10 cellular contexts compared by ENCODE assay signal in the genomic region with DNA sequence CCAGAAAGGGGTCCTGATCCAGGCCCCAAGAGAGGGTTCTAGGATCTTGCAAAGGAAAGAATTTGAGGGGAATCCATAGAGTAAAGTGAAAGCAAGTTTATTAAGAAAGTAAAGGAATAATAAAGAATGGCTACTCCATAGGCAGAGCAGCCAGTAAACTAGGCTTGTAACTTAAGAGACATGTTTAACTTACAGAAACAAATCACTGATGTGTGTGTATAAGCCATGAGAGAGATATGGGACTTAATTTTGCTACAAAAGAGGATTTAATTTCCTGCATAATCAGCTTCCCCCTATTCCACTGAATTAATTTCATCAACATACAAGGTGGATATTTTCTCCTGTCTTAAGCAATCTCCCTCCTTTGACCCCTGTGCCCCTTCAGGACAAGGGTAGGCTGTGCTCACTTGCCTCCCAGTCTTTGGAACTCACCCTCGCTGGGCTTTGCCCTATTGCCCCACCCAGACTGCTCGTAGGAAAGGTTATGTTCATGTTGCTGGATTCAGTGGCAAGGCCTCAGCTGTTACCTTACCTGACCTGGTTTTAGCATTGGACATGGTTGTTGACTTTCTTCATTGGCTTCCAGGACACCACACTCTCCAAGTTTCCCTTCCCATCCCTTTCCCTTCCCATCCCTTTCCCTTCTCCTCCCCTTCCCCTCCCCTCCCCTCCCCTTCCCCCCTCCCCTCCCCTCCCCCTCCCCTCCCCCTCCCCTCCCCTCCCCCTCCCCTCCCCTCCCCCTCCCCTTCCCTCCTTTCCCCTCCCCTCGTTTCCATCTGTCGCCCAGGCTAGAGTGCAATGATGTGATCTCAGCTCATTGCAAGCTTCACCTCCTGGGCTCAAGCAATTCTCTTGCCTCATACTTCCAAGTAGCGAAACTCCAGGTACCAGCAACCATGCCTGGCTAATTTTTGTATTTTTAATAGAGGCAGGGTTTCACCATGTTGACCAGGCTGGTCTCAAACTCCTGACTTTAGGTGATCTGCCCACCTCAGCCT. TPM values are rescaled to one million over a fixed set of nuclear protein-coding genes. Genes with fewer than 3 reads are reported as not detected.
DNase-seq lines count a peak whose midpoint lies in the region; ATAC-seq, FAIRE-seq and TF ChIP-seq lines count a peak whose summit lies in the region.
"Had no signal": no experiment of that assay in that cellular context is flagged by ENCODE, and none has a peak within 500 bp of the region (broad histone marks: within the 10 kb centered on the region; RNA-seq: fewer than 3 reads in every experiment).

No MANE protein-coding gene starts in this region.

- CTCF ChIA-PET in activated CD4-positive, alpha-beta memory T cell treated with anti-CD3 and anti-CD28 coated beads for 36 hours (lab: Charles Lee): no interaction called here
- CTCF ChIA-PET in activated CD4-positive, alpha-beta memory T cell treated with anti-CD3 and anti-CD28 coated beads, Interleukin-2, amount 10 ng/mL, durations not matched to agents 7 days and 5 days (lab: Charles Lee): no interaction called here

- intact Hi-C loops in activated CD4-positive, alpha-beta memory T cell treated with anti-CD3 and anti-CD28 coated beads for 36 hours (cut with micrococcal nuclease): no loop called here

- H3K4me1 ChIP-seq in adipocyte (ENCODE audit: control insufficient read depth, insufficient read depth, low read length): peaks cover 18% of the 10 kb centered on the region
- H3K4me1 ChIP-seq in small intestine (ENCODE audit: control insufficient read depth in 2 of 2, insufficient read depth in 1 of 2, low read depth in 1 of 2, low read length in 1 of 2): peaks cover 0 to 2% of the 10 kb centered on the region in 2 donors

- no peak for TF ChIP-seq CTCF in NB4 (IDR thresholded peaks at IDR 0.05; ENCODE audit: low read depth, low read length)

- peak overlapping the region; percentile 8 for H3K27ac Mint-ChIP-seq in activated CD4-positive, alpha-beta memory T cell treated with anti-CD3 and anti-CD28 coated beads for 36 hours
- H3K27ac Mint-ChIP-seq in activated CD4-positive, alpha-beta memory T cell treated with anti-CD3 and anti-CD28 coated beads, Interleukin-2, amount 10 ng/mL, durations not matched to agents 7 days and 5 days: no peak overlapping the region

- POLR2A ChIA-PET in activated CD4-positive, alpha-beta memory T cell treated with anti-CD3 and anti-CD28 coated beads for 36 hours (lab: Charles Lee): no interaction called here
- POLR2A ChIA-PET in activated CD4-positive, alpha-beta memory T cell treated with anti-CD3 and anti-CD28 coated beads, Interleukin-2, amount 10 ng/mL, durations not matched to agents 7 days and 5 days (lab: Charles Lee): no interaction called here

- DNase-seq in activated CD4-positive, alpha-beta memory T cell treated with anti-CD3 and anti-CD28 coated beads for 36 hours: no peak
- no peak for DNase-seq in activated CD4-positive, alpha-beta memory T cell treated with anti-CD3 and anti-CD28 coated beads, Interleukin-2, amount 10 ng/mL, durations not matched to agents 7 days and 5 days
- peak; percentile 28 for DNase-seq in NB4 (ENCODE audit: low read depth)
- DNase-seq in adipocyte (ENCODE audit: low read depth): peak; percentile 16
- peak; percentile 92 for DNase-seq in small intestine
- DNase-seq in AML-193 (lab: John Stamatoyannopoulos, UW): no peak
- DNase-seq in stimulated activated CD4-positive, alpha-beta T cell treated with anti-CD3 and anti-CD28 coated beads, Interleukin-1b, Interleukin-23, amount 100 ng/mL, for 48 hours: no peak
- DNase-seq: esophagus squamous epithelium had no signal

- no peaks in the 10 kb centered on the region for H3K27me3 Mint-ChIP-seq in activated CD4-positive, alpha-beta memory T cell treated with anti-CD3 and anti-CD28 coated beads for 36 hours
- no peaks in the 10 kb centered on the region for H3K27me3 Mint-ChIP-seq in activated CD4-positive, alpha-beta memory T cell treated with anti-CD3 and anti-CD28 coated beads, Interleukin-2, amount 10 ng/mL, durations not matched to agents 7 days and 5 days

- peaks cover 5% of the 10 kb centered on the region for H3K36me3 Mint-ChIP-seq in activated CD4-positive, alpha-beta memory T cell treated with anti-CD3 and anti-CD28 coated beads for 36 hours
- peaks cover 10% of the 10 kb centered on the region for H3K36me3 Mint-ChIP-seq in activated CD4-positive, alpha-beta memory T cell treated with anti-CD3 and anti-CD28 coated beads, Interleukin-2, amount 10 ng/mL, durations not matched to agents 7 days and 5 days (ENCODE audit: low read depth)

- H3K4me1 Mint-ChIP-seq in activated CD4-positive, alpha-beta memory T cell treated with anti-CD3 and anti-CD28 coated beads for 36 hours (ENCODE audit: low read depth): peaks cover 2% of the 10 kb centered on the region
- peaks cover 2% of the 10 kb centered on the region for H3K4me1 Mint-ChIP-seq in activated CD4-positive, alpha-beta memory T cell treated with anti-CD3 and anti-CD28 coated beads, Interleukin-2, amount 10 ng/mL, durations not matched to agents 7 days and 5 days

- H3K9me3 Mint-ChIP-seq in activated CD4-positive, alpha-beta memory T cell treated with anti-CD3 and anti-CD28 coated beads for 36 hours: no peaks in the 10 kb centered on the region
- H3K9me3 Mint-ChIP-seq in activated CD4-positive, alpha-beta memory T cell treated with anti-CD3 and anti-CD28 coated beads, Interleukin-2, amount 10 ng/mL, durations not matched to agents 7 days and 5 days: no peaks in the 10 kb centered on the region

- no peak overlapping the region for H3K27ac ChIP-seq in small intestine (ENCODE audit: low read depth in 1 of 2, low read length in 1 of 2)
- H3K27ac ChIP-seq: esophagus squamous epithelium had no signal

- no peak for FAIRE-seq in small intestine (lab: Jason Lieb, UNC)
- FAIRE-seq: GM18507 had no signal

- no peaks in the 10 kb centered on the region for H3K27me3 ChIP-seq in adipocyte (replicated peaks; ENCODE audit: control insufficient read depth, insufficient read depth, low read length)
- H3K27me3 ChIP-seq in small intestine (ENCODE audit: control insufficient read depth in 2 of 2, insufficient read depth in 2 of 2, low read length in 2 of 2): no peaks in the 10 kb centered on the region
- H3K27me3 ChIP-seq: esophagus squamous epithelium had no signal

- H3K9me3 ChIP-seq in adipocyte (ENCODE audit: control insufficient read depth, low read length): no peaks in the 10 kb centered on the region
- no peaks in the 10 kb centered on the region for H3K9me3 ChIP-seq in small intestine (ENCODE audit: control insufficient read depth, low read depth)
- H3K9me3 ChIP-seq: esophagus squamous epithelium had no signal

- H3K4me3 ChIP-seq in NB4 (ENCODE audit: low read depth, low read length) (no peak overlapping the region), adipocyte (ENCODE audit: low read length) (no peak overlapping the region), small intestine (ENCODE audit: low read depth in 1 of 2, low read length in 2 of 2) (no peak overlapping the region)
- H3K4me3 ChIP-seq: esophagus squamous epithelium had no signal

- H3K4me3 Mint-ChIP-seq in activated CD4-positive, alpha-beta memory T cell treated with anti-CD3 and anti-CD28 coated beads for 36 hours: no peak overlapping the region
- no peak overlapping the region for H3K4me3 Mint-ChIP-seq in activated CD4-positive, alpha-beta memory T cell treated with anti-CD3 and anti-CD28 coated beads, Interleukin-2, amount 10 ng/mL, durations not matched to agents 7 days and 5 days

- no peak for TF ChIP-seq POLR2A in NB4 (IDR thresholded peaks at IDR 0.05; ENCODE audit: extremely low read depth, insufficient read length)

- ATAC-seq in GM18502 (IDR thresholded peaks at IDR 0.05; ENCODE audit: poor library complexity, unreplicated experiment): no peak

- WGBS in small intestine, 3 donors: 40 to 83% (median 43%) methylated on average over 3 to 4 of the region's 5 CpGs

- peaks cover 7% of the 10 kb centered on the region for H3K36me3 ChIP-seq in adipocyte (ENCODE audit: control insufficient read depth, insufficient read depth, low read length, severe bottlenecking)
- H3K36me3 ChIP-seq in small intestine (ENCODE audit: control insufficient read depth in 2 of 2, insufficient read depth in 2 of 2, low read length in 2 of 2): no peaks in the 10 kb centered on the region
- H3K36me3 ChIP-seq: esophagus squamous epithelium had no signal

- H3K9ac ChIP-seq in adipocyte (ENCODE audit: low read length): no peak overlapping the region

RNA-seq across cellular contexts. Expression of gene TBCE, which starts 44.6 kb away (rescaled TPM):
- 10 to 100 TPM; 22.7 to 26.3 TPM for total RNA-seq in activated CD4-positive, alpha-beta memory T cell treated with anti-CD3 and anti-CD28 coated beads for 36 hours
- total RNA-seq in activated CD4-positive, alpha-beta memory T cell treated with anti-CD3 and anti-CD28 coated beads, Interleukin-2, amount 10 ng/mL, durations not matched to agents 7 days and 5 days: 10 to 100 TPM; 22.3 to 25.0 TPM
- 10 to 100 TPM; 14.7 to 40.9 (median 19.7) TPM for polyA plus RNA-seq in small intestine

Comparison
In these comparisons a context has a peak if more than half of its experiments do, and no peak if none do; other contexts are left out.
1. DNase-seq: peak in NB4 (single experiment), adipocyte (single experiment) and small intestine (single experiment); none in activated CD4-positive, alpha-beta memory T cell treated with anti-CD3 and anti-CD28 coated beads for 36 hours (single experiment), activated CD4-positive, alpha-beta memory T cell treated with anti-CD3 and anti-CD28 coated beads, Interleukin-2, amount 10 ng/mL, durations not matched to agents 7 days and 5 days (single experiment), AML-193 (0 of 2) and stimulated activated CD4-positive, alpha-beta T cell treated with anti-CD3 and anti-CD28 coated beads, Interleukin-1b, Interleukin-23, amount 100 ng/mL, for 48 hours (single experiment).